Comparison of ENCODE assay signal across 9 cellular contexts in the genomic region with DNA sequence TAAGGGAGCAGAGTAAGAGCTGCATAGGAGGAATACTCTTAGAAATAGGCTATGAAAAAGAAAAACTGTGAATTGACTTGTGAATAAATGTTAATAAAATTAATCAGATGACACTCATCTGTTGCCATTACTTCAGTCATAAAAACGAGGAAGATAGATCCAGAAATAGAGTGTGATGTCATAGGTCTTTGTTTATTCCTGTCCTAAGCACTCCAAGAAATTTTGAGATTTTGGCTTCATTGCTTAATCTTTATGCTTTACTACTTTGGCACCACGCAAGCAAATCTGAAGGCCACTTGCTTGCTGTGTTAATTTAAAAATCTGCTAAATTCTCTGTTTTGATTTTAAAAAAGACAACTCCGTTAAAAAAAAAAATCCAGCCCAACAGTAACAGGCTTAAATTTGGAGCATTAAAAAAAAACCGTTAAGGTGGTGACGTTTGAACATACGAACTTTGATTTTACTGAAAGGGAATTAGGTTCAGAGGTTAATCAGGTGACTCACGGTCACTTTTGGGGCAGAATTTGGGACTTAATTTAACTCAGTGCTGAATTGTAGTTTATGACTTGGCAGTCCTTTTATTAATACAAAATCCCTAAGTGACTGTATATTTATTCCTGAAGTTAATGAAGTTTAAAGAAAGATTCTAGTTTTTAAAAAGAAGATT. TPM values are rescaled to one million over a fixed set of nuclear protein-coding genes. Genes with fewer than 3 reads are reported as not detected.
DNase-seq lines count a peak whose midpoint lies in the region; ATAC-seq and TF ChIP-seq lines count a peak whose summit lies in the region.
"Had no signal": no experiment of that assay in that cellular context is flagged by ENCODE, and none has a peak within 500 bp of the region (broad histone marks: within the 10 kb centered on the region; RNA-seq: fewer than 3 reads in every experiment).

No MANE protein-coding gene starts in this region.

- H3K27me3 ChIP-seq in right lobe of liver (no peaks in the 10 kb centered on the region), vagina (no peaks in the 10 kb centered on the region)

- TF ChIP-seq POLR2A in right lobe of liver (IDR thresholded peaks at IDR 0.05) (no peak), vagina (IDR thresholded peaks at IDR 0.05) (no peak)

- H3K4me1 Mint-ChIP-seq in natural killer cell (peaks cover 33 to 36% of the 10 kb centered on the region in 2 donors), brain (peaks cover 47% of the 10 kb centered on the region)
- peaks cover 36 to 43% of the 10 kb centered on the region in 2 donors for H3K4me1 Mint-ChIP-seq in natural killer cell treated with Interleukin-12 subunit alpha and Interleukin-12 subunit beta and Interleukin-15 and Interleukin-18, amount 100 ng/mL, for 72 hours (ENCODE audit: low read depth in 2 of 2)
- H3K4me1 Mint-ChIP-seq in activated T-helper 2 cell treated with anti-CD3 and anti-CD28 coated beads, Interferon-gamma antibody, Interleukin-2, Interleukin-4, amounts not matched to agents 10 μg/mL and 5 μg/mL and 100 μg/mL, durations not matched to agents 14 hours and 24 hours and 36 hours (ENCODE audit: low read depth) = peaks cover 31% of the 10 kb centered on the region

- H3K27ac ChIP-seq in right lobe of liver (peak overlapping the region; percentile 96 to 98 (median 97)), vagina (peak overlapping the region; percentile 100)

- DNase-seq in natural killer cell = no peak
- no peak for DNase-seq in natural killer cell treated with Interleukin-12 subunit alpha and Interleukin-12 subunit beta and Interleukin-15 and Interleukin-18, amount 100 ng/mL, for 72 hours (ENCODE audit: low spot score)
- DNase-seq in right lobe of liver = no peak
- DNase-seq in vagina (ENCODE audit: extremely low spot score in 2 of 2) = no peak
- DNase-seq in activated CD8-positive, alpha-beta memory T cell treated with anti-CD3 and anti-CD28 coated beads, Interleukin-2, amount 50 U/mL, for 48 hours = no peak
- no peak for DNase-seq in activated T-helper 2 cell treated with anti-CD3 and anti-CD28 coated beads, Interferon-gamma antibody, Interleukin-2, Interleukin-4, amounts not matched to agents 10 μg/mL and 5 μg/mL and 100 μg/mL, durations not matched to agents 14 hours and 24 hours and 36 hours (ENCODE audit: low spot score)
- DNase-seq in occipital lobe (lab: John Stamatoyannopoulos, UW) = no peak
- DNase-seq: activated CD4-positive, alpha-beta T cell treated with anti-CD3 and anti-CD28 coated beads, Interleukin-2, amount 10 ng/mL, durations not matched to agents 7 days and 5 days had no signal

- intact Hi-C loops in natural killer cell (cut with micrococcal nuclease) (loop anchor here (5.0 kb wide), 1 partner anchor 891 kb away; a partner anchor contains a TSS), right lobe of liver (cut with DNase I) (no loop called here), vagina (cut with DNase I) (no loop called here)
- intact Hi-C loops in activated T-helper 2 cell treated with anti-CD3 and anti-CD28 coated beads, Interferon-gamma antibody, Interleukin-2, Interleukin-4, amounts not matched to agents 10 μg/mL and 5 μg/mL and 100 μg/mL, durations not matched to agents 14 hours and 24 hours and 36 hours (cut with micrococcal nuclease) = loop anchor here (5.0 to 10.0 kb wide), 3 partner anchors 339 to 1359 kb away; a partner anchor contains a TSS

- ATAC-seq in natural killer cell (no peak), right lobe of liver (no peak)
- no peak for ATAC-seq in natural killer cell treated with Interleukin-12 subunit alpha and Interleukin-12 subunit beta and Interleukin-15 and Interleukin-18, amount 100 ng/mL, for 72 hours

- no peaks in the 10 kb centered on the region for H3K27me3 Mint-ChIP-seq in natural killer cell (ENCODE audit: low read depth in 2 of 2)
- H3K27me3 Mint-ChIP-seq in natural killer cell treated with Interleukin-12 subunit alpha and Interleukin-12 subunit beta and Interleukin-15 and Interleukin-18, amount 100 ng/mL, for 72 hours = no peaks in the 10 kb centered on the region
- H3K27me3 Mint-ChIP-seq in brain = peaks cover 13% of the 10 kb centered on the region
- no peaks in the 10 kb centered on the region for H3K27me3 Mint-ChIP-seq in activated T-helper 2 cell treated with anti-CD3 and anti-CD28 coated beads, Interferon-gamma antibody, Interleukin-2, Interleukin-4, amounts not matched to agents 10 μg/mL and 5 μg/mL and 100 μg/mL, durations not matched to agents 14 hours and 24 hours and 36 hours (ENCODE audit: low read depth)
- H3K27me3 Mint-ChIP-seq: activated CD4-positive, alpha-beta T cell treated with anti-CD3 and anti-CD28 coated beads, Interleukin-2, amount 10 ng/mL, durations not matched to agents 7 days and 5 days had no signal

- WGBS in right lobe of liver (ENCODE audit: insufficient coverage, low coverage, low lambda C conversion rate, missing lambda C conversion rate) = 10% methylated on average over 7 of the region's 7 CpGs

- H3K36me3 ChIP-seq in right lobe of liver (peaks cover 0 to 30% (median 15%) of the 10 kb centered on the region in 4 donors), vagina (peaks cover 0 to 26% of the 10 kb centered on the region in 2 donors)

- H3K27ac Mint-ChIP-seq in natural killer cell (no peak overlapping the region), brain (peak overlapping the region in 4 of 5 experiments; percentile 81 to 100 (median 86))
- no peak overlapping the region for H3K27ac Mint-ChIP-seq in natural killer cell treated with Interleukin-12 subunit alpha and Interleukin-12 subunit beta and Interleukin-15 and Interleukin-18, amount 100 ng/mL, for 72 hours
- no peak overlapping the region for H3K27ac Mint-ChIP-seq in activated T-helper 2 cell treated with anti-CD3 and anti-CD28 coated beads, Interferon-gamma antibody, Interleukin-2, Interleukin-4, amounts not matched to agents 10 μg/mL and 5 μg/mL and 100 μg/mL, durations not matched to agents 14 hours and 24 hours and 36 hours
- H3K27ac Mint-ChIP-seq: activated CD4-positive, alpha-beta T cell treated with anti-CD3 and anti-CD28 coated beads, Interleukin-2, amount 10 ng/mL, durations not matched to agents 7 days and 5 days had no signal

- H3K9me3 ChIP-seq in right lobe of liver (no peaks in the 10 kb centered on the region), vagina (no peaks in the 10 kb centered on the region)

- H3K9me3 Mint-ChIP-seq in natural killer cell = no peaks in the 10 kb centered on the region
- no peaks in the 10 kb centered on the region for H3K9me3 Mint-ChIP-seq in natural killer cell treated with Interleukin-12 subunit alpha and Interleukin-12 subunit beta and Interleukin-15 and Interleukin-18, amount 100 ng/mL, for 72 hours
- H3K9me3 Mint-ChIP-seq in brain = no peaks in the 10 kb centered on the region
- H3K9me3 Mint-ChIP-seq in activated T-helper 2 cell treated with anti-CD3 and anti-CD28 coated beads, Interferon-gamma antibody, Interleukin-2, Interleukin-4, amounts not matched to agents 10 μg/mL and 5 μg/mL and 100 μg/mL, durations not matched to agents 14 hours and 24 hours and 36 hours = no peaks in the 10 kb centered on the region
- H3K9me3 Mint-ChIP-seq: activated CD4-positive, alpha-beta T cell treated with anti-CD3 and anti-CD28 coated beads, Interleukin-2, amount 10 ng/mL, durations not matched to agents 7 days and 5 days had no signal

- TF ChIP-seq CTCF in natural killer cell (IDR thresholded peaks at IDR 0.05) (no peak), brain (conservative IDR thresholded peaks at IDR 0.05) (no peak), right lobe of liver (IDR thresholded peaks at IDR 0.05) (no peak), vagina (IDR thresholded peaks at IDR 0.05) (no peak)

- H3K36me3 Mint-ChIP-seq in natural killer cell = no peaks in the 10 kb centered on the region
- no peaks in the 10 kb centered on the region for H3K36me3 Mint-ChIP-seq in natural killer cell treated with Interleukin-12 subunit alpha and Interleukin-12 subunit beta and Interleukin-15 and Interleukin-18, amount 100 ng/mL, for 72 hours
- peaks cover 24% of the 10 kb centered on the region for H3K36me3 Mint-ChIP-seq in brain
- H3K36me3 Mint-ChIP-seq in activated T-helper 2 cell treated with anti-CD3 and anti-CD28 coated beads, Interferon-gamma antibody, Interleukin-2, Interleukin-4, amounts not matched to agents 10 μg/mL and 5 μg/mL and 100 μg/mL, durations not matched to agents 14 hours and 24 hours and 36 hours (ENCODE audit: low read depth) = peaks cover 37% of the 10 kb centered on the region

- H3K4me3 Mint-ChIP-seq in natural killer cell (peak overlapping the region; percentile 22), brain (peak overlapping the region; percentile 36 to 98 (median 96))
- H3K4me3 Mint-ChIP-seq in natural killer cell treated with Interleukin-12 subunit alpha and Interleukin-12 subunit beta and Interleukin-15 and Interleukin-18, amount 100 ng/mL, for 72 hours = no peak overlapping the region
- H3K4me3 Mint-ChIP-seq in activated T-helper 2 cell treated with anti-CD3 and anti-CD28 coated beads, Interferon-gamma antibody, Interleukin-2, Interleukin-4, amounts not matched to agents 10 μg/mL and 5 μg/mL and 100 μg/mL, durations not matched to agents 14 hours and 24 hours and 36 hours (ENCODE audit: low read depth) = no peak overlapping the region
- H3K4me3 Mint-ChIP-seq: activated CD4-positive, alpha-beta T cell treated with anti-CD3 and anti-CD28 coated beads, Interleukin-2, amount 10 ng/mL, durations not matched to agents 7 days and 5 days had no signal

- H3K4me1 ChIP-seq in right lobe of liver (peaks cover 0 to 22% (median 5%) of the 10 kb centered on the region in 4 donors), vagina (peaks cover 56% of the 10 kb centered on the region)

- H3K4me3 ChIP-seq in right lobe of liver (peak overlapping the region in 1 of 3 donors; percentile 1), vagina (peak overlapping the region; percentile 7 to 98)

RNA-seq across cellular contexts. Expression of a gene that starts 3.4 kb away (rescaled TPM):
- total RNA-seq in natural killer cell (100 to 1,000 TPM; 244 to 278 (median 261) TPM), right lobe of liver (10 to 100 TPM; 19.0 to 34.7 (median 28.2) TPM), vagina (70.2 TPM), occipital lobe (90.5 TPM)
- total RNA-seq in natural killer cell treated with Interleukin-12 subunit alpha and Interleukin-12 subunit beta and Interleukin-15 and Interleukin-18, amount 100 ng/mL, for 72 hours = 10 to 100 TPM; 67.2 to 77.4 TPM
- 22.3 TPM for polyA plus RNA-seq in brain (ENCODE audit: insufficient read depth, low read depth, low replicate concordance)
- total RNA-seq in activated T-helper 2 cell treated with anti-CD3 and anti-CD28 coated beads, Interferon-gamma antibody, Interleukin-2, Interleukin-4, amounts not matched to agents 10 μg/mL and 5 μg/mL and 100 μg/mL, durations not matched to agents 14 hours and 24 hours and 36 hours = 49.5 and 51.7 TPM in 2 replicates

RNA-seq across cellular contexts. Expression of a gene that starts 27.2 kb away (rescaled TPM):
- 1 to 10 TPM in 2 of 3 donors, under 1 TPM in 1; 0.99 to 3.0 (median 2.4) TPM for total RNA-seq in natural killer cell
- 1 to 10 TPM; 1.6 to 2.4 TPM for total RNA-seq in natural killer cell treated with Interleukin-12 subunit alpha and Interleukin-12 subunit beta and Interleukin-15 and Interleukin-18, amount 100 ng/mL, for 72 hours
- not detected for polyA plus RNA-seq in brain (ENCODE audit: insufficient read depth, low read depth, low replicate concordance)
- 1 to 10 TPM in 5 of 6 experiments, under 1 TPM in 1; 0.81 to 5.0 (median 2.4) TPM for total RNA-seq in right lobe of liver
- total RNA-seq in vagina = 2.7 TPM
- 1.3 and 2.4 TPM in 2 replicates for total RNA-seq in activated T-helper 2 cell treated with anti-CD3 and anti-CD28 coated beads, Interferon-gamma antibody, Interleukin-2, Interleukin-4, amounts not matched to agents 10 μg/mL and 5 μg/mL and 100 μg/mL, durations not matched to agents 14 hours and 24 hours and 36 hours
- 0.47 TPM for total RNA-seq in occipital lobe

Comparison
In these comparisons a context has a peak if more than half of its experiments do, and no peak if none do; other contexts are left out.
1. H3K4me3 Mint-ChIP-seq: peak in natural killer cell (single experiment) and brain (5 of 5); none in natural killer cell treated with Interleukin-12 subunit alpha and Interleukin-12 subunit beta and Interleukin-15 and Interleukin-18, amount 100 ng/mL, for 72 hours (single experiment) and activated T-helper 2 cell treated with anti-CD3 and anti-CD28 coated beads, Interferon-gamma antibody, Interleukin-2, Interleukin-4, amounts not matched to agents 10 μg/mL and 5 μg/mL and 100 μg/mL, durations not matched to agents 14 hours and 24 hours and 36 hours (single experiment).
2. H3K27ac Mint-ChIP-seq: peak in brain (4 of 5); none in natural killer cell (0 of 2), natural killer cell treated with Interleukin-12 subunit alpha and Interleukin-12 subunit beta and Interleukin-15 and Interleukin-18, amount 100 ng/mL, for 72 hours (0 of 2) and activated T-helper 2 cell treated with anti-CD3 and anti-CD28 coated beads, Interferon-gamma antibody, Interleukin-2, Interleukin-4, amounts not matched to agents 10 μg/mL and 5 μg/mL and 100 μg/mL, durations not matched to agents 14 hours and 24 hours and 36 hours (single experiment).
3. intact Hi-C loops: an anchor here in natural killer cell (5.0 kb wide) and activated T-helper 2 cell treated with anti-CD3 and anti-CD28 coated beads, Interferon-gamma antibody, Interleukin-2, Interleukin-4, amounts not matched to agents 10 μg/mL and 5 μg/mL and 100 μg/mL, durations not matched to agents 14 hours and 24 hours and 36 hours (5.0 to 10.0 kb wide); none called in right lobe of liver and vagina.